ENCODE assay signal across 7 cellular contexts in genomic region chr15:56519000-56519399, GRCh38.
"Had no signal": no experiment of that assay in that cellular context is flagged by ENCODE, and none has a peak within 500 bp of the region (broad histone marks: within the 10 kb centered on the region; RNA-seq: fewer than 3 reads in every experiment).

No MANE protein-coding gene starts in this region.

- ATAC-seq: HCT116 had no signal

- H3K4me3 ChIP-seq: GM23248, HAP-1 had no signal

- H3K4me1 ChIP-seq: HAP-1 had no signal

- H2AFZ ChIP-seq: GM23248 had no signal

- H3K36me3 ChIP-seq: HAP-1 had no signal

- H3K27ac ChIP-seq: GM23248 had no signal

- DNase-seq: GM23248, GOT3, H7, KG1 had no signal

- H3K9ac ChIP-seq: GM23248 had no signal

- FAIRE-seq: HTR-8/SVneo had no signal
